20 cellular contexts compared by ENCODE assay signal in the genomic region with DNA sequence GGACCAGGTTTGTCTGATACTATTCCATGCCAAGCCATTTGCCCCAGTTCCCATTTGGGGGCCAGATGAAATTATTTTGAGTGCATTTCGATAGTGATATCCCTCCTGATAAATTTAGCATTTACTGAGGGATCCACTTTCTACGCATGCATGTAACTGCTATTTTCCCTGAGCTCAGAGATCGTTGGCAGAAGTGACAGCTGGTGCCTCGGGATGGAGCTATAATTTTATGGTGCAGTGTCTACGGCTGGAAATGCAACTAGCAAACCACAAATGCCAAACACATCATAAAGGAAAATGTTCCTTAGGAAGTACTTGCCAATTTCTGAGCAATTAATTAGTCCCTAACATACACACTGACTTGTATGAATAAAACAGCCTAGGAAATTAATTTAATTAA.
"Had no signal": no experiment of that assay in that cellular context is flagged by ENCODE, and none has a peak within 500 bp of the region (broad histone marks: within the 10 kb centered on the region; RNA-seq: fewer than 3 reads in every experiment).

No MANE protein-coding gene starts in this region.

- H3K9me3 Mint-ChIP-seq: T-helper 2 cell treated with Interferon-gamma antibody and Interleukin-4, amounts not matched to agents 5 μg/mL and 100 μg/mL, for 36 hours had no signal

- H3K9me3 ChIP-seq: body of pancreas, left ventricle myocardium inferior, right atrium auricular region, suprapubic skin had no signal

- H3K27ac Mint-ChIP-seq: activated naive CD8-positive, alpha-beta T cell treated with anti-CD3 and anti-CD28 coated beads for 36 hours; natural killer cell treated with Interleukin-12 subunit alpha and Interleukin-12 subunit beta and Interleukin-15 and Interleukin-18, amount 100 ng/mL, for 72 hours; T-helper 2 cell treated with Interferon-gamma antibody and Interleukin-4, amounts not matched to agents 5 μg/mL and 100 μg/mL, for 36 hours had no signal

- H3K4me1 ChIP-seq: suprapubic skin had no signal

- H3K36me3 Mint-ChIP-seq: activated naive CD8-positive, alpha-beta T cell treated with anti-CD3 and anti-CD28 coated beads for 36 hours; natural killer cell treated with Interleukin-12 subunit alpha and Interleukin-12 subunit beta and Interleukin-15 and Interleukin-18, amount 100 ng/mL, for 72 hours had no signal

- H3K27me3 Mint-ChIP-seq: activated naive CD8-positive, alpha-beta T cell treated with anti-CD3 and anti-CD28 coated beads for 36 hours; central memory CD8-positive, alpha-beta T cell; natural killer cell treated with Interleukin-12 subunit alpha and Interleukin-12 subunit beta and Interleukin-15 and Interleukin-18, amount 100 ng/mL, for 72 hours had no signal

- H3K4me3 ChIP-seq: body of pancreas, left ventricle myocardium inferior, right atrium auricular region, suprapubic skin had no signal

- H3K4me1 Mint-ChIP-seq: activated naive CD8-positive, alpha-beta T cell treated with anti-CD3 and anti-CD28 coated beads for 36 hours; central memory CD8-positive, alpha-beta T cell had no signal

- H3K4me3 Mint-ChIP-seq: activated naive CD8-positive, alpha-beta T cell treated with anti-CD3 and anti-CD28 coated beads for 36 hours; central memory CD8-positive, alpha-beta T cell; natural killer cell treated with Interleukin-12 subunit alpha and Interleukin-12 subunit beta and Interleukin-15 and Interleukin-18, amount 100 ng/mL, for 72 hours; T-helper 2 cell treated with Interferon-gamma antibody and Interleukin-4, amounts not matched to agents 5 μg/mL and 100 μg/mL, for 36 hours had no signal

- DNase-seq: activated CD4-positive, alpha-beta T cell treated with anti-CD3 and anti-CD28 coated beads, Interleukin-2, amount 50 U/mL, for 1 hour; activated CD4-positive, CD25-positive, alpha-beta regulatory T cell; activated CD8-positive, alpha-beta memory T cell treated with anti-CD3 and anti-CD28 coated beads for 24 hours; activated gamma-delta T cell treated with Interleukin-2 at 50 U/mL for 16 hours; activated naive CD8-positive, alpha-beta T cell treated with anti-CD3 and anti-CD28 coated beads for 36 hours; body of pancreas; effector memory CD4-positive, alpha-beta T cell; foreskin melanocyte; left ventricle myocardium inferior; mesenchymal stem cell; small intestine; stimulated activated CD4-positive, alpha-beta T cell treated with anti-CD3 and anti-CD28 coated beads, Interleukin-4, amount 100 ng/mL, for 4 hours; stimulated activated CD8-positive, alpha-beta memory T cell treated with anti-CD3 and anti-CD28 coated beads, Interleukin-4, amount 100 ng/mL, for 48 hours; stimulated activated naive CD8-positive, alpha-beta T cell treated with anti-CD3 and anti-CD28 coated beads, Interleukin-15, Interleukin-2, amounts not matched to agents 100 U/mL and 50 U/mL, for 24 hours; trophoblast cell had no signal

- H3K27ac ChIP-seq: body of pancreas, left ventricle myocardium inferior, right atrium auricular region, suprapubic skin had no signal

- ATAC-seq: body of pancreas; natural killer cell treated with Interleukin-12 subunit alpha and Interleukin-12 subunit beta and Interleukin-15 and Interleukin-18, amount 100 ng/mL, for 72 hours; stimulated activated naive CD8-positive, alpha-beta T cell treated with anti-CD3 and anti-CD28 coated beads, Interleukin-15, Interleukin-2, amounts not matched to agents 100 U/mL and 50 U/mL, for 24 hours had no signal

- H3K27me3 ChIP-seq: body of pancreas, right atrium auricular region, suprapubic skin had no signal

- H3K36me3 ChIP-seq: left ventricle myocardium inferior, right atrium auricular region, suprapubic skin had no signal
